Comparison of ENCODE assay signal across 9 cellular contexts in the genomic region with DNA sequence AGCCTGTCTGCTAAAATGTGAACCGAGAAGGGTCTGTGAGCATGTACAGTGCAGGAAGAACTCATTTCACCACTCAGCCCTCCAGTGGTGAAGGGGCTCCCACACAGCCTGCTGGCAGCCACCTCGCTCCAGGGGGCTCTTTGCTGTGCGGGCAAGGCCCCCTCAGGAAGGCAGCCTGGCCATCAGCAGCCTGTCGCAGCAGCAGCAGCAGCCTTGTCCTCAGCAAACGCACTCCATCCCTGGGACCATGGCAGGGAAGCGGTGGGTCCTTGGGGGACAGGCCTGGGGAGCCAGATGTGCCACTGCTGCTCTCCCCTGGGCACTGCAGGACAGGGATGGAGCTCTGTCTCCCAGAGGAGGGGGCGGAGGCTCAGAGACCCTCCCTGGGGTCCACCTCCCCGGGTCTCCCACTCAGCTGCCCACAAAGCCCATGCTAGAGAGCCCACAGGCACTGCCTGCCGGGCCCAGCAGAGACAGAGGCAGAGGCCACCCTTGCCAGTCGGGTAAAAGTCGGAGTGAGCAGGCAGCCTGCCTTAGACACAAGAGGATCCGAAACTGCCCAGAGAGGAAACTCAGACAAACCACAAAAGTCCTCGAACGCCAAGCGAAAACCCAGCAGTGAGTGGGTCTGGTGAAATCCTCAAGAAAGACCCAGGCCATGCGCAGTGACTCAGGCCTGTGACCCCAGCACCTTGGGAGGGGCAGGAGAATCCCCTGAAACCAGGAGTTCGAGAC. TPM values are rescaled to one million over a fixed set of nuclear protein-coding genes. Genes with fewer than 3 reads are reported as not detected.
DNase-seq lines count a peak whose midpoint lies in the region; ATAC-seq and TF ChIP-seq lines count a peak whose summit lies in the region.
"Had no signal": no experiment of that assay in that cellular context is flagged by ENCODE, and none has a peak within 500 bp of the region (broad histone marks: within the 10 kb centered on the region; RNA-seq: fewer than 3 reads in every experiment).

No MANE protein-coding gene starts in this region.

- H3K4me1 ChIP-seq in liver (ENCODE audit: control insufficient read depth in 4 of 4, insufficient read depth in 4 of 4, low read length in 3 of 4) = peaks cover 40 to 72% (median 59%) of the 10 kb centered on the region in 4 donors

- peak; percentile 62 for DNase-seq in activated effector memory CD4-positive, alpha-beta T cell treated with anti-CD3 and anti-CD28 coated beads, Interleukin-2, amount 50 U/mL, for 16 hours
- no peak for DNase-seq in activated effector memory CD4-positive, alpha-beta T cell treated with Interleukin-2 at 50 U/mL for 16 hours
- DNase-seq in SIG-M5 (lab: John Stamatoyannopoulos, UW) = peak; percentile 59
- no peak for DNase-seq in SW480 (ENCODE audit: low spot score)
- no peak for DNase-seq in HUDEP-2 (lab: John Stamatoyannopoulos, UW; ENCODE audit: unreplicated experiment in 76 of 76)
- no peak for DNase-seq in activated gamma-delta T cell (lab: John Stamatoyannopoulos, UW)

- H3K9ac ChIP-seq in liver (ENCODE audit: low read depth in 1 of 2, low read length in 2 of 2) = no peak overlapping the region

- WGBS in liver = 85% methylated on average over 17 of the region's 17 CpGs

- no peaks in the 10 kb centered on the region for H3K27me3 ChIP-seq in liver (ENCODE audit: control insufficient read depth in 4 of 4, insufficient read depth in 4 of 4, low read length in 3 of 4)

- H3K36me3 ChIP-seq in liver (ENCODE audit: control insufficient read depth in 4 of 4, insufficient read depth in 3 of 4, low read depth in 1 of 4, low read length in 3 of 4) = no peaks in the 10 kb centered on the region

- no peak for TF ChIP-seq CTCF in liver (IDR thresholded peaks at IDR 0.05; ENCODE audit: low read depth, low read length, missing input control)

- H3K4me3 ChIP-seq in liver (ENCODE audit: low read depth in 1 of 3, low read length in 3 of 3) = no peak overlapping the region
- H3K4me3 ChIP-seq: SK-N-MC had no signal

- no peaks in the 10 kb centered on the region for H3K9me3 ChIP-seq in liver (ENCODE audit: control insufficient read depth in 4 of 4, low read length in 3 of 4)

- TF ChIP-seq RAD21 in liver (IDR thresholded peaks at IDR 0.05) = no peak

- ATAC-seq in HG02870 (IDR thresholded peaks at IDR 0.05; ENCODE audit: unreplicated experiment) = peak; percentile 76

- peak overlapping the region; percentile 62 to 86 for H3K27ac ChIP-seq in liver (ENCODE audit: low read depth in 1 of 2, low read length in 2 of 2)
- H3K27ac ChIP-seq: SK-N-MC had no signal

TF ChIP-seq in liver, 16 proteins besides CTCF, POLR2A, EP300 and RAD21:
- TF ChIP-seq RXRA (IDR thresholded peaks at IDR 0.05) (no peak), SP1 (IDR thresholded peaks at IDR 0.05) (no peak), GABPA (IDR thresholded peaks at IDR 0.05 in 1 of 2, conservative IDR thresholded peaks at IDR 0.05 in 1 of 2) (no peak), EGR1 (IDR thresholded peaks at IDR 0.05; ENCODE audit: low read depth in 2 of 2) (no peak), YY1 (IDR thresholded peaks at IDR 0.05) (no peak), HNF4G (IDR thresholded peaks at IDR 0.05) (no peak), TAF1 (conservative IDR thresholded peaks at IDR 0.05) (no peak), NR2F2 (IDR thresholded peaks at IDR 0.05) (no peak), FOXA2 (IDR thresholded peaks at IDR 0.05) (no peak), JUND (IDR thresholded peaks at IDR 0.05) (no peak), HNF4A (conservative IDR thresholded peaks at IDR 0.05) (no peak), FOXA1 (IDR thresholded peaks at IDR 0.05) (no peak)
- TF ChIP-seq, protein P1, sequence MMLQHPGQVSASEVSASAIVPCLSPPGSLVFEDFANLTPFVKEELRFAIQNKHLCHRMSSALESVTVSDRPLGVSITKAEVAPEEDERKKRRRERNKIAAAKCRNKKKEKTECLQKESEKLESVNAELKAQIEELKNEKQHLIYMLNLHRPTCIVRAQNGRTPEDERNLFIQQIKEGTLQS (IDR thresholded peaks at IDR 0.05) = no peak
- TF ChIP-seq, protein P2, sequence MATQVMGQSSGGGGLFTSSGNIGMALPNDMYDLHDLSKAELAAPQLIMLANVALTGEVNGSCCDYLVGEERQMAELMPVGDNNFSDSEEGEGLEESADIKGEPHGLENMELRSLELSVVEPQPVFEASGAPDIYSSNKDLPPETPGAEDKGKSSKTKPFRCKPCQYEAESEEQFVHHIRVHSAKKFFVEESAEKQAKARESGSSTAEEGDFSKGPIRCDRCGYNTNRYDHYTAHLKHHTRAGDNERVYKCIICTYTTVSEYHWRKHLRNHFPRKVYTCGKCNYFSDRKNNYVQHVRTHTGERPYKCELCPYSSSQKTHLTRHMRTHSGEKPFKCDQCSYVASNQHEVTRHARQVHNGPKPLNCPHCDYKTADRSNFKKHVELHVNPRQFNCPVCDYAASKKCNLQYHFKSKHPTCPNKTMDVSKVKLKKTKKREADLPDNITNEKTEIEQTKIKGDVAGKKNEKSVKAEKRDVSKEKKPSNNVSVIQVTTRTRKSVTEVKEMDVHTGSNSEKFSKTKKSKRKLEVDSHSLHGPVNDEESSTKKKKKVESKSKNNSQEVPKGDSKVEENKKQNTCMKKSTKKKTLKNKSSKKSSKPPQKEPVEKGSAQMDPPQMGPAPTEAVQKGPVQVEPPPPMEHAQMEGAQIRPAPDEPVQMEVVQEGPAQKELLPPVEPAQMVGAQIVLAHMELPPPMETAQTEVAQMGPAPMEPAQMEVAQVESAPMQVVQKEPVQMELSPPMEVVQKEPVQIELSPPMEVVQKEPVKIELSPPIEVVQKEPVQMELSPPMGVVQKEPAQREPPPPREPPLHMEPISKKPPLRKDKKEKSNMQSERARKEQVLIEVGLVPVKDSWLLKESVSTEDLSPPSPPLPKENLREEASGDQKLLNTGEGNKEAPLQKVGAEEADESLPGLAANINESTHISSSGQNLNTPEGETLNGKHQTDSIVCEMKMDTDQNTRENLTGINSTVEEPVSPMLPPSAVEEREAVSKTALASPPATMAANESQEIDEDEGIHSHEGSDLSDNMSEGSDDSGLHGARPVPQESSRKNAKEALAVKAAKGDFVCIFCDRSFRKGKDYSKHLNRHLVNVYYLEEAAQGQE (IDR thresholded peaks at IDR 0.05) = no peak
- TF ChIP-seq, protein P3, sequence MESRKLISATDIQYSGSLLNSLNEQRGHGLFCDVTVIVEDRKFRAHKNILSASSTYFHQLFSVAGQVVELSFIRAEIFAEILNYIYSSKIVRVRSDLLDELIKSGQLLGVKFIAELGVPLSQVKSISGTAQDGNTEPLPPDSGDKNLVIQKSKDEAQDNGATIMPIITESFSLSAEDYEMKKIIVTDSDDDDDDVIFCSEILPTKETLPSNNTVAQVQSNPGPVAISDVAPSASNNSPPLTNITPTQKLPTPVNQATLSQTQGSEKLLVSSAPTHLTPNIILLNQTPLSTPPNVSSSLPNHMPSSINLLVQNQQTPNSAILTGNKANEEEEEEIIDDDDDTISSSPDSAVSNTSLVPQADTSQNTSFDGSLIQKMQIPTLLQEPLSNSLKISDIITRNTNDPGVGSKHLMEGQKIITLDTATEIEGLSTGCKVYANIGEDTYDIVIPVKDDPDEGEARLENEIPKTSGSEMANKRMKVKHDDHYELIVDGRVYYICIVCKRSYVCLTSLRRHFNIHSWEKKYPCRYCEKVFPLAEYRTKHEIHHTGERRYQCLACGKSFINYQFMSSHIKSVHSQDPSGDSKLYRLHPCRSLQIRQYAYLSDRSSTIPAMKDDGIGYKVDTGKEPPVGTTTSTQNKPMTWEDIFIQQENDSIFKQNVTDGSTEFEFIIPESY (IDR thresholded peaks at IDR 0.05) = no peak
- TF ChIP-seq, protein P4, sequence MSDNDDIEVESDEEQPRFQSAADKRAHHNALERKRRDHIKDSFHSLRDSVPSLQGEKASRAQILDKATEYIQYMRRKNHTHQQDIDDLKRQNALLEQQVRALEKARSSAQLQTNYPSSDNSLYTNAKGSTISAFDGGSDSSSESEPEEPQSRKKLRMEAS (IDR thresholded peaks at IDR 0.05) = no peak

RNA-seq across cellular contexts. Expression of a gene that starts 8.0 kb away (rescaled TPM):
- total RNA-seq in liver = 10 to 100 TPM; 10.5 to 17.7 TPM
- 10 to 100 TPM in 1 of 2 donors, 1 to 10 TPM in 1; 7.2 to 14.9 TPM for polyA plus RNA-seq in liver

RNA-seq across cellular contexts. Expression of a gene that starts 34.5 kb away (rescaled TPM):
- 1 to 10 TPM; 2.6 to 3.2 TPM for total RNA-seq in liver
- polyA plus RNA-seq in liver = 1 to 10 TPM; 2.1 to 5.1 TPM

Comparison
In these comparisons a context has a peak if more than half of its experiments do, and no peak if none do; other contexts are left out.
1. DNase-seq: peak in activated effector memory CD4-positive, alpha-beta T cell treated with anti-CD3 and anti-CD28 coated beads, Interleukin-2, amount 50 U/mL, for 16 hours (single experiment) and SIG-M5 (single experiment); none in activated effector memory CD4-positive, alpha-beta T cell treated with Interleukin-2 at 50 U/mL for 16 hours (single experiment), SW480 (single experiment), HUDEP-2 (0 of 76) and activated gamma-delta T cell (single experiment).